In the genomic region with DNA sequence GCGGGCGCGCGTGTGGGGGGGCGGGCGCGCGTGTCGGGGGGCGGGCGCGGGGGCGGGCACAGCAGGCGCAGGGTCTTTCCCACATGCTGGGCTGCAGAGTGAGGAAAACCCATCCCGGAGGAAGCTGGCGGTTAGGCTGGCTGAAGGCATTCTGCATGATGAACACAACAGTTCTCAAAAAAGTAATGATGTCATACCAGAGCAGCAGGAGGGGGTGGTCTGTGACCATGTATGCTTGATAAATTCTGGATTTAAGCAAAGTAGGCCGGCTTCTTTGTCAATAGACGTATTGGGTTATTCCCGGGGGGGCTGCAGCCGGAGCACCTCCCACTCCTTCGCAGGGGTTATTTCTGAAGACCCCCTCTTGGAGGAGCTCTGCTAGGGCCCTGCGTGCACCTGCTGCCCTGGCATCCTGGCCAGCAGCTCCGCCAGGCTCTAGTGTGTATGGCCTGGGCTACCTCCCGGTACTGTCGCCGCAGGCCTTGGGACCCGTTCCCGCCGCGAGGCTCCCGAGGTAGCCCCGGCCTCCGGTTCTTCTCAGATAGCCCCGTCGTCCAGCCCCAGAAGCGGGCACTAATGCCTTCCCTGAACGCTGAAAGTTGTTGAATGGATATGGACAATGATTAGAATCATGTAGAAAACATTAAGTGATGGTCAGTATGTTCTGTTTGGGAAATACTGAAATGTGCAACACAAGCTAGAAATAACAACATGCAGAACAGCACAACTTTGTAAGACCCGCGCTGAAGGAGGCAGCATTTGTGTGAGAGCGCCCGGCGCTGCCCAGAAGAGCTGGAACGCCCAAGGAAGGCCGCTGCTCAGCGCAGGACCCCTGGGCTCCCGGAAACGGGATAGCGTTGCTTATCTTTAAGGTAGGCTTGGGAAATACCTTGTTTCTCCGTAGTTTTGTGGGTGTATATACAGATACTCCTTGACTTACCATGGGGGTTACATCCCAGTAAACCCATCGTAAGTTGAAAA, we compare ENCODE assay signal across 8 cellular contexts.
DNase-seq lines count a peak whose midpoint lies in the region; ATAC-seq and TF ChIP-seq lines count a peak whose summit lies in the region.

No MANE protein-coding gene starts in this region.

- no peaks in the 10 kb centered on the region for H3K79me2 ChIP-seq in hepatocyte

- H3K27ac ChIP-seq in hepatocyte (no peak overlapping the region), psoas muscle (peak overlapping the region; percentile 94)

- DNase-seq in COLO829 (ENCODE audit: low spot score) (peak; percentile 28), NB4 (ENCODE audit: low read depth) (peak; percentile 37), amygdala (lab: John Stamatoyannopoulos, UW) (peak in 42 of 56 donors; percentile 9 to 90 (median 66)), hepatocyte (ENCODE audit: low spot score) (peak; percentile 22), psoas muscle (peak; percentile 22 to 64), NCI-H128 (lab: John Stamatoyannopoulos, UW; ENCODE audit: unreplicated experiment) (no peak), NCI-H2107 treated with DMSO at 0.1 percent for 48 hours (lab: John Stamatoyannopoulos, UW; ENCODE audit: unreplicated experiment) (no peak)

- H3K27me3 ChIP-seq in hepatocyte = no peaks in the 10 kb centered on the region
- H3K27me3 ChIP-seq in psoas muscle (ENCODE audit: insufficient read depth in 3 of 3, low read length in 2 of 3) = no peaks in the 10 kb centered on the region

- H3K9me3 ChIP-seq in hepatocyte (ENCODE audit: low read depth) (no peaks in the 10 kb centered on the region), psoas muscle (no peaks in the 10 kb centered on the region)

- H2AFZ ChIP-seq in hepatocyte = peak overlapping the region; percentile 35

- 50% methylated on average over 39 of the region's 50 CpGs for WGBS in hepatocyte (ENCODE audit: low lambda C conversion rate, missing lambda C conversion rate)
- WGBS in psoas muscle, 3 donors = 22 to 30% (median 23%) methylated on average over 37 to 50 of the region's 50 CpGs

- ATAC-seq in GM19467 (IDR thresholded peaks at IDR 0.05; ENCODE audit: unreplicated experiment) (peak; percentile 20), psoas muscle (peak; percentile 67 to 82 (median 74))

- peaks cover 7% of the 10 kb centered on the region for H3K4me1 ChIP-seq in hepatocyte (ENCODE audit: insufficient read depth)
- H3K4me1 ChIP-seq in psoas muscle = peaks cover 3% of the 10 kb centered on the region

- no peaks in the 10 kb centered on the region for H3K9me2 ChIP-seq in hepatocyte (replicated peaks; ENCODE audit: insufficient read depth)

- no peaks in the 10 kb centered on the region for H3K36me3 ChIP-seq in hepatocyte (replicated peaks; ENCODE audit: insufficient read depth, low read depth)
- no peaks in the 10 kb centered on the region for H3K36me3 ChIP-seq in psoas muscle (ENCODE audit: insufficient read depth in 1 of 2, low read depth in 1 of 2)

- no peak for TF ChIP-seq POLR2A in NB4 (IDR thresholded peaks at IDR 0.05; ENCODE audit: extremely low read depth, insufficient read length)

- no peak for TF ChIP-seq CTCF in NB4 (IDR thresholded peaks at IDR 0.05; ENCODE audit: low read depth, low read length)
- TF ChIP-seq CTCF in hepatocyte (IDR thresholded peaks at IDR 0.05; ENCODE audit: poor library complexity) = no peak
- TF ChIP-seq CTCF in psoas muscle (IDR thresholded peaks at IDR 0.05) = no peak

- H3K4me3 ChIP-seq in NB4 (ENCODE audit: low read depth, low read length) (peak overlapping the region; percentile 23), hepatocyte (peak overlapping the region; percentile 1), psoas muscle (peak overlapping the region; percentile 73)

- H3K4me2 ChIP-seq in hepatocyte = peak overlapping the region; percentile 72

- no peaks in the 10 kb centered on the region for H4K20me1 ChIP-seq in hepatocyte (ENCODE audit: insufficient read depth, poor library complexity, severe bottlenecking)

- intact Hi-C loops in psoas muscle (cut with DNase I) = no loop called here

Comparison
In these comparisons a context has a peak if more than half of its experiments do, and no peak if none do; other contexts are left out.
1. DNase-seq: peak in COLO829 (single experiment), NB4 (single experiment), amygdala (42 of 56), hepatocyte (single experiment) and psoas muscle (2 of 2); none in NCI-H128 (single experiment) and NCI-H2107 treated with DMSO at 0.1 percent for 48 hours (single experiment).
2. H3K4me3 ChIP-seq: peak in every context shown above with its lines; median percentile 73 in psoas muscle; 23 in NB4; 1 in hepatocyte.